In genomic region chr5:135127604-135128240, GRCh38 we compare ENCODE assay signal across 11 cellular contexts.
DNase-seq lines count a peak whose midpoint lies in the region; ATAC-seq, FAIRE-seq and TF ChIP-seq lines count a peak whose summit lies in the region.
"Had no signal": no experiment of that assay in that cellular context is flagged by ENCODE, and none has a peak within 500 bp of the region (broad histone marks: within the 10 kb centered on the region; RNA-seq: fewer than 3 reads in every experiment).

No MANE protein-coding gene starts in this region.

- FAIRE-seq in kidney (lab: Jason Lieb, UNC), result no peak
- FAIRE-seq: pancreas had no signal

- peak overlapping the region; percentile 57 for H3K27ac ChIP-seq in AG04450 (ENCODE audit: low read depth, low read length)
- no peak overlapping the region for H3K27ac ChIP-seq in kidney (ENCODE audit: low read depth in 2 of 2, low read length in 2 of 2)
- H3K27ac ChIP-seq: pancreas, upper lobe of right lung had no signal

- H3K4me3 ChIP-seq in AG04450 (ENCODE audit: low read depth, low read length) (no peak overlapping the region), kidney (ENCODE audit: low read length in 2 of 2) (no peak overlapping the region)
- H3K4me3 ChIP-seq: pancreas, upper lobe of right lung had no signal

- peaks cover 0 to 8% of the 10 kb centered on the region in 2 donors for H3K4me1 ChIP-seq in kidney (ENCODE audit: control insufficient read depth in 1 of 2, insufficient read depth in 1 of 2, low read depth in 1 of 2, low read length in 2 of 2)
- H3K4me1 ChIP-seq: pancreas, upper lobe of right lung had no signal

- POLR2A ChIA-PET in AG04450 (lab: Yijun Ruan, JAX), result interaction anchor here (0.9 to 1.7 kb wide), 2 partner anchors 12 to 81 kb away, joined by 3 to 8 read pairs; no protein-coding TSS in a partner anchor

- intact Hi-C loops in kidney (cut with DNase I), result no loop called here

- peaks cover 8% of the 10 kb centered on the region for H3K27me3 ChIP-seq in AG04450 (ENCODE audit: control insufficient read depth, insufficient read depth, low read length)
- H3K27me3 ChIP-seq: pancreas, upper lobe of right lung had no signal

- no peaks in the 10 kb centered on the region for H3K36me3 ChIP-seq in kidney (ENCODE audit: control insufficient read depth in 1 of 2, insufficient read depth in 2 of 2, low read length in 2 of 2)
- H3K36me3 ChIP-seq: pancreas, upper lobe of right lung had no signal

- DNase-seq in AG04450 (ENCODE audit: low read depth, low spot score) (peak; percentile 82), HS-5 (ENCODE audit: low read depth) (peak; percentile 81), amniotic stem cell (lab: John Stamatoyannopoulos, UW) (peak; percentile 78), kidney (peak; percentile 61), AML-193 (lab: John Stamatoyannopoulos, UW) (no peak), NCI-H524 (lab: John Stamatoyannopoulos, UW) (no peak)
- DNase-seq: activated naive CD4-positive, alpha-beta T cell treated with anti-CD3 and anti-CD28 coated beads for 36 hours; pancreas; upper lobe of right lung had no signal

- TF ChIP-seq CTCF in AG04450 (IDR thresholded peaks at IDR 0.05; ENCODE audit: low read depth, low read length) (no peak), kidney (IDR thresholded peaks at IDR 0.05; ENCODE audit: borderline replicate concordance, extremely low read depth, insufficient read depth) (no peak)

- H3K9me3 ChIP-seq in AG04450 (ENCODE audit: control insufficient read depth, insufficient read depth, low read length) (no peaks in the 10 kb centered on the region), kidney (ENCODE audit: control insufficient read depth in 1 of 2, low read length in 2 of 2) (no peaks in the 10 kb centered on the region)
- H3K9me3 ChIP-seq: pancreas, upper lobe of right lung had no signal

- ATAC-seq in HG02610 (IDR thresholded peaks at IDR 0.05; ENCODE audit: unreplicated experiment) (no peak), GM21360 (IDR thresholded peaks at IDR 0.05; ENCODE audit: unreplicated experiment) (no peak)
- ATAC-seq: upper lobe of right lung had no signal

- CTCF ChIA-PET in AG04450 (lab: Charles Lee), result no interaction called here

- H3K9ac ChIP-seq in kidney (ENCODE audit: low read length in 2 of 2), result no peak overlapping the region

Comparison
In these comparisons a context has a peak if more than half of its experiments do, and no peak if none do; other contexts are left out.
1. DNase-seq: peak in AG04450 (single experiment), HS-5 (single experiment), amniotic stem cell (single experiment) and kidney (single experiment); none in AML-193 (0 of 2) and NCI-H524 (0 of 2).